19 cellular contexts compared by ENCODE assay signal in genomic region chr2:162184796-162185195, GRCh38. TPM values are rescaled to one million over a fixed set of nuclear protein-coding genes. Genes with fewer than 3 reads are reported as not detected.
"Had no signal": no experiment of that assay in that cellular context is flagged by ENCODE, and none has a peak within 500 bp of the region (broad histone marks: within the 10 kb centered on the region; RNA-seq: fewer than 3 reads in every experiment).

No MANE protein-coding gene starts in this region.

- H3K36me3 Mint-ChIP-seq: activated naive CD8-positive, alpha-beta T cell; brain; natural killer cell treated with Interleukin-12 subunit alpha and Interleukin-12 subunit beta and Interleukin-15 and Interleukin-18, amount 100 ng/mL, for 72 hours had no signal

- H3K4me3 Mint-ChIP-seq: activated naive CD8-positive, alpha-beta T cell; activated T-cell treated with anti-CD3 and anti-CD28 coated beads, Interleukin-2, amount 50 U/mL, for 4 hours; central memory CD8-positive, alpha-beta T cell; natural killer cell treated with Interleukin-12 subunit alpha and Interleukin-12 subunit beta and Interleukin-15 and Interleukin-18, amount 100 ng/mL, for 72 hours; stimulated activated naive CD8-positive, alpha-beta T cell treated with anti-CD3 and anti-CD28 coated beads, Interleukin-15, Interleukin-2, amounts not matched to agents 100 ng/mL and 50 ng/mL, for 24 hours had no signal

- H3K9me3 Mint-ChIP-seq: activated T-cell treated with anti-CD3 and anti-CD28 coated beads, Interleukin-2, amount 50 U/mL, for 4 hours; central memory CD8-positive, alpha-beta T cell; natural killer cell treated with Interleukin-12 subunit alpha and Interleukin-12 subunit beta and Interleukin-15 and Interleukin-18, amount 100 ng/mL, for 72 hours; stimulated activated naive CD8-positive, alpha-beta T cell treated with anti-CD3 and anti-CD28 coated beads, Interleukin-15, Interleukin-2, amounts not matched to agents 100 ng/mL and 50 ng/mL, for 24 hours had no signal

- DNase-seq: activated CD4-positive, alpha-beta T cell treated with anti-CD3 and anti-CD28 coated beads, Interleukin-2, amount 50 U/mL, for 1 hour; activated effector memory CD4-positive, alpha-beta T cell treated with anti-CD3 and anti-CD28 coated beads, Interleukin-2, amount 50 U/mL, for 16 hours; activated T-cell treated with anti-CD3 and anti-CD28 coated beads, Interleukin-2, amount 50 U/mL, for 4 hours; amygdala; hypothalamus; psoas muscle; sigmoid colon; stimulated activated CD4-positive, alpha-beta T cell treated with anti-CD3 and anti-CD28 coated beads, Interleukin-4, amount 100 ng/mL, for 1 hour; stimulated activated CD8-positive, alpha-beta memory T cell treated with anti-CD3 and anti-CD28 coated beads, Interleukin-4, amount 100 ng/mL, for 48 hours; T-helper 2 cell; testis; upper lobe of right lung had no signal

- H3K4me1 Mint-ChIP-seq: brain; central memory CD8-positive, alpha-beta T cell had no signal

- H3K27ac Mint-ChIP-seq: activated naive CD8-positive, alpha-beta T cell; natural killer cell treated with Interleukin-12 subunit alpha and Interleukin-12 subunit beta and Interleukin-15 and Interleukin-18, amount 100 ng/mL, for 72 hours; stimulated activated naive CD8-positive, alpha-beta T cell treated with anti-CD3 and anti-CD28 coated beads, Interleukin-15, Interleukin-2, amounts not matched to agents 100 ng/mL and 50 ng/mL, for 24 hours had no signal

- H3K27me3 Mint-ChIP-seq: brain had no signal

- ATAC-seq: activated T-cell treated with anti-CD3 and anti-CD28 coated beads, Interleukin-2, amount 50 U/mL, for 4 hours; esophagus mucosa; natural killer cell treated with Interleukin-12 subunit alpha and Interleukin-12 subunit beta and Interleukin-15 and Interleukin-18, amount 100 ng/mL, for 72 hours; psoas muscle; upper lobe of right lung had no signal

RNA-seq across cellular contexts. Expression of gene GCG, which starts 32.7 kb away (rescaled TPM):
- total RNA-seq: activated T-cell treated with anti-CD3 and anti-CD28 coated beads, Interleukin-2, amount 50 U/mL, for 4 hours; esophagus mucosa; natural killer cell treated with Interleukin-12 subunit alpha and Interleukin-12 subunit beta and Interleukin-15 and Interleukin-18, amount 100 ng/mL, for 72 hours; osteoblast; psoas muscle; sigmoid colon; testis; upper lobe of right lung had no signal

RNA-seq across cellular contexts. Expression of gene FAP, which starts 58.4 kb away (rescaled TPM):
- total RNA-seq: activated T-cell treated with anti-CD3 and anti-CD28 coated beads, Interleukin-2, amount 50 U/mL, for 4 hours; natural killer cell treated with Interleukin-12 subunit alpha and Interleukin-12 subunit beta and Interleukin-15 and Interleukin-18, amount 100 ng/mL, for 72 hours had no signal
